In the genomic region with DNA sequence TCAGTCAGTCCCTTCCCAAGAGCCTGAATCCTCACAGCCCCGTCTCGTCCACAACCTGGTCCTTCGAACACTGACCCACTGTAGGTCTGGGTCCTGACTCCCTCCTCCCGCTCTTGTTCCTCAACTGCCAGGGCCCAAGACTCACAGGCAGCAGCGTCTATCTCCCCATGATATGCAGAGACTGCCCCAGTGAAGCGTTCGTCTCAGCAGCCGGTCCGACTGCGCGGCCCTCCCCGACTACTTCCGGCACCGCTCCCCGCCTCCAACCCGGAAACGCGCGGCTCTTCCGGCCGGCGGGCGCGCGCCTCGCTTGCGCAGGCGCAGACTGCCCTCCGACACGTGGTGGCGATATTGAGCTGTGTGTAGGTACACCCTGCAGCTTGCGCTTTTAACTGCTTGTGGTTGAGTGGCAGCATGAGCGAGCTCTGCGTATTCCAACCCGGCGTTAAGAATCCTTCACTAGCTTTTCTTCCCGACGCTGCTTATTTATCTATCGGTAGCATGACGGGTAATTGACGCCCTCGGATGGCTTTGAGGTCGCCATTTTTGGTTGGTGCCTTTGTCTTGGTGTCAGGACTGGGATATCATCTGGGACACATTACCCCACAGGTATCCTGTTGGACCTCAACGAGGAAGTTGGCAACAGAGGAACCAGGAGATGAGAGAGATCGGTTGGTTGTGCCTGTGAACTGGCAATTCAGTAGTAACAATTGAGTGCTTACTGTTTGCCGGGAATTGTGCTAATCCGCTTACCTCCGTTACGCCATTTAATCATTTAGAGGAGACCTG, we compare ENCODE assay signal across 8 cellular contexts. TPM values are rescaled to one million over a fixed set of nuclear protein-coding genes. Genes with fewer than 3 reads are reported as not detected.
A peak's percentile ranks its signal among the peaks of the same experiment; 100 is the strongest.
DNase-seq lines count a peak whose midpoint lies in the region; ATAC-seq and TF ChIP-seq lines count a peak whose summit lies in the region.

A gene with protein sequence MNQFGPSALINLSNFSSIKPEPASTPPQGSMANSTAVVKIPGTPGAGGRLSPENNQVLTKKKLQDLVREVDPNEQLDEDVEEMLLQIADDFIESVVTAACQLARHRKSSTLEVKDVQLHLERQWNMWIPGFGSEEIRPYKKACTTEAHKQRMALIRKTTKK (minus strand): TSS at position 221 of the 789 bp plus-strand sequence. CDS start 20,986 bp downstream, outside the sequence.

- CTCF ChIA-PET in GM10248 (lab: Yijun Ruan, JAX) (interaction anchor here (0.7 to 2.0 kb wide), 9 partner anchors 15 to 268 kb away, joined by 3 to 6 read pairs (median 3); a partner anchor contains a TSS), SK-N-SH (lab: Yijun Ruan, JAX) (interaction anchor here (0.7 to 4.8 kb wide), 8 partner anchors 12 to 239 kb away, joined by 3 to 39 read pairs (median 4); a partner anchor contains a TSS)

- H4K20me1 ChIP-seq in SK-N-SH (ENCODE audit: insufficient read depth) = no peaks in the 10 kb centered on the region

- H3K27ac ChIP-seq in SK-N-SH (ENCODE audit: low read depth in 2 of 2, low read length in 1 of 2) = peak within 1 kb of the TSS; percentile 82 to 91
- H3K27ac ChIP-seq in thymus (ENCODE audit: low read depth) = peak within 1 kb of the TSS; percentile 97

- POLR2A ChIA-PET in GM10248 (lab: Yijun Ruan, JAX) = interaction anchor here (0.6 to 3.2 kb wide), 19 partner anchors 10 to 1755 kb away, joined by 3 to 49 read pairs (median 4); a partner anchor contains a TSS
- POLR2A ChIA-PET in SK-N-SH (lab: Yijun Ruan, JAX) = interaction anchor here (0.6 to 2.1 kb wide), 7 partner anchors 18 to 234 kb away, joined by 3 to 12 read pairs (median 6); a partner anchor contains a TSS

- peak within 1 kb of the TSS; percentile 80 for H2AFZ ChIP-seq in SK-N-SH (ENCODE audit: low read depth)

- peak; percentile 74 for ATAC-seq in HG02571 (IDR thresholded peaks at IDR 0.05; ENCODE audit: unreplicated experiment)

- peak; percentile 56 for TF ChIP-seq CTCF in GM10248 (IDR thresholded peaks at IDR 0.05; ENCODE audit: control extremely low read depth, extremely low read depth, low read depth, missing control alignments)
- TF ChIP-seq CTCF in SK-N-SH (IDR thresholded peaks at IDR 0.05) = peak; percentile 36
- TF ChIP-seq CTCF in osteocyte (IDR thresholded peaks at IDR 0.05) = peak; percentile 43

- peak within 1 kb of the TSS; percentile 86 for H3K4me2 ChIP-seq in SK-N-SH

- peak within 1 kb of the TSS; percentile 68 to 73 for H3K4me3 ChIP-seq in SK-N-SH (ENCODE audit: low read depth in 2 of 2, low read length in 1 of 2)
- H3K4me3 ChIP-seq in thymus (ENCODE audit: low read length) = peak within 1 kb of the TSS; percentile 70

- peaks cover 5% of the 10 kb centered on the region for H3F3A ChIP-seq in SK-N-SH (replicated peaks; ENCODE audit: insufficient read depth)

- peaks cover 43% of the 10 kb centered on the region for H3K79me2 ChIP-seq in SK-N-SH (ENCODE audit: insufficient read depth)

- DNase-seq in GM10248 (ENCODE audit: extremely low spot score) (peak; percentile 90), NCI-H1048 (lab: John Stamatoyannopoulos, UW) (peak; percentile 80), SK-N-SH (peak; percentile 93), glomerular visceral epithelial cell (ENCODE audit: extremely low spot score) (peak; percentile 97), osteocyte (ENCODE audit: extremely low spot score, unreplicated experiment) (peak; percentile 96)

- H3K9me2 ChIP-seq in SK-N-SH = no peaks in the 10 kb centered on the region

- peaks cover 54% of the 10 kb centered on the region for H3K4me1 Mint-ChIP-seq in activated naive CD4-positive, alpha-beta T cell treated with anti-CD3 and anti-CD28 coated beads, Interleukin-2, amount 50 U/mL, for 24 hours
- peaks cover 44% of the 10 kb centered on the region for H3K4me1 Mint-ChIP-seq in osteocyte (ENCODE audit: unreplicated experiment)

- H3K4me1 ChIP-seq in SK-N-SH (ENCODE audit: control insufficient read depth in 1 of 2, insufficient read depth in 2 of 2, low read depth in 1 of 2, low read length in 1 of 2) (peaks cover 0 to 11% of the 10 kb centered on the region in 2 experiments; a peak in 2 of 4 replicates), thymus (ENCODE audit: control insufficient read depth, insufficient read depth, low read length) (peaks cover 4% of the 10 kb centered on the region)

- H3K27me3 ChIP-seq in SK-N-SH (ENCODE audit: insufficient read depth) (no peaks in the 10 kb centered on the region), thymus (ENCODE audit: control insufficient read depth, insufficient read depth) (no peaks in the 10 kb centered on the region)

- WGBS in SK-N-SH (ENCODE audit: low lambda C conversion rate) = 2% methylated on average over 37 of the region's 49 CpGs
- WGBS in thymus = under 1% methylated on average over 49 of the region's 49 CpGs

- no peaks in the 10 kb centered on the region for H3K9me3 Mint-ChIP-seq in activated naive CD4-positive, alpha-beta T cell treated with anti-CD3 and anti-CD28 coated beads, Interleukin-2, amount 50 U/mL, for 24 hours
- H3K9me3 Mint-ChIP-seq in osteocyte (ENCODE audit: unreplicated experiment) = no peaks in the 10 kb centered on the region

- peaks cover 2% of the 10 kb centered on the region for H3K36me3 Mint-ChIP-seq in activated naive CD4-positive, alpha-beta T cell treated with anti-CD3 and anti-CD28 coated beads, Interleukin-2, amount 50 U/mL, for 24 hours
- no peaks in the 10 kb centered on the region for H3K36me3 Mint-ChIP-seq in osteocyte (ENCODE audit: unreplicated experiment)

- H3K36me3 ChIP-seq in SK-N-SH (replicated peaks in 1 of 2; ENCODE audit: control insufficient read depth in 1 of 2, insufficient read depth in 2 of 2, low read length in 1 of 2) (peaks cover 0 to 8% of the 10 kb centered on the region in 2 experiments), thymus (ENCODE audit: control insufficient read depth, insufficient read depth) (no peaks in the 10 kb centered on the region)

- H3K27me3 Mint-ChIP-seq in activated naive CD4-positive, alpha-beta T cell treated with anti-CD3 and anti-CD28 coated beads, Interleukin-2, amount 50 U/mL, for 24 hours = no peaks in the 10 kb centered on the region
- H3K27me3 Mint-ChIP-seq in osteocyte (ENCODE audit: unreplicated experiment) = no peaks in the 10 kb centered on the region

- H3K4me3 Mint-ChIP-seq in activated naive CD4-positive, alpha-beta T cell treated with anti-CD3 and anti-CD28 coated beads, Interleukin-2, amount 50 U/mL, for 24 hours = peak within 1 kb of the TSS; percentile 100
- H3K4me3 Mint-ChIP-seq in osteocyte (ENCODE audit: unreplicated experiment) = peak within 1 kb of the TSS; percentile 99

- H3K27ac Mint-ChIP-seq in activated naive CD4-positive, alpha-beta T cell treated with anti-CD3 and anti-CD28 coated beads, Interleukin-2, amount 50 U/mL, for 24 hours = peak within 1 kb of the TSS; percentile 100
- H3K27ac Mint-ChIP-seq in osteocyte (ENCODE audit: unreplicated experiment) = peak within 1 kb of the TSS; percentile 99

- peak within 1 kb of the TSS; percentile 88 for H3K9ac ChIP-seq in SK-N-SH

- peak in 1 of 2 experiments; percentile 14; a peak in 1 of 4 replicates for TF ChIP-seq EP300 in SK-N-SH (IDR thresholded peaks at IDR 0.05; ENCODE audit: borderline replicate concordance in 1 of 2, low read depth in 1 of 2, low read length in 1 of 2)

- no peaks in the 10 kb centered on the region for H3K9me3 ChIP-seq in SK-N-SH
- no peaks in the 10 kb centered on the region for H3K9me3 ChIP-seq in thymus (ENCODE audit: control insufficient read depth)

- peak; percentile 61 for TF ChIP-seq RAD21 in SK-N-SH (IDR thresholded peaks at IDR 0.05; ENCODE audit: low read length)

TF ChIP-seq in SK-N-SH, 30 proteins besides CTCF, POLR2A, EP300 and RAD21 (continues in another document):
- TF ChIP-seq NRF1 (IDR thresholded peaks at IDR 0.05; ENCODE audit: low read depth, low read length) = peak; percentile 88
- no peak for TF ChIP-seq MEF2A (IDR thresholded peaks at IDR 0.05; ENCODE audit: borderline replicate concordance, low read depth)
- no peak for TF ChIP-seq RFX5 (IDR thresholded peaks at IDR 0.05; ENCODE audit: low read length)
- no peak for TF ChIP-seq EZH2phosphoT487 (IDR thresholded peaks at IDR 0.05; ENCODE audit: borderline replicate concordance, low read depth)
- TF ChIP-seq NFIC (IDR thresholded peaks at IDR 0.05; ENCODE audit: borderline replicate concordance) = no peak; the same call in 1 of the 2 replicates
- TF ChIP-seq, protein P1, sequence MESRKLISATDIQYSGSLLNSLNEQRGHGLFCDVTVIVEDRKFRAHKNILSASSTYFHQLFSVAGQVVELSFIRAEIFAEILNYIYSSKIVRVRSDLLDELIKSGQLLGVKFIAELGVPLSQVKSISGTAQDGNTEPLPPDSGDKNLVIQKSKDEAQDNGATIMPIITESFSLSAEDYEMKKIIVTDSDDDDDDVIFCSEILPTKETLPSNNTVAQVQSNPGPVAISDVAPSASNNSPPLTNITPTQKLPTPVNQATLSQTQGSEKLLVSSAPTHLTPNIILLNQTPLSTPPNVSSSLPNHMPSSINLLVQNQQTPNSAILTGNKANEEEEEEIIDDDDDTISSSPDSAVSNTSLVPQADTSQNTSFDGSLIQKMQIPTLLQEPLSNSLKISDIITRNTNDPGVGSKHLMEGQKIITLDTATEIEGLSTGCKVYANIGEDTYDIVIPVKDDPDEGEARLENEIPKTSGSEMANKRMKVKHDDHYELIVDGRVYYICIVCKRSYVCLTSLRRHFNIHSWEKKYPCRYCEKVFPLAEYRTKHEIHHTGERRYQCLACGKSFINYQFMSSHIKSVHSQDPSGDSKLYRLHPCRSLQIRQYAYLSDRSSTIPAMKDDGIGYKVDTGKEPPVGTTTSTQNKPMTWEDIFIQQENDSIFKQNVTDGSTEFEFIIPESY (IDR thresholded peaks at IDR 0.05; ENCODE audit: borderline replicate concordance, low read depth) = no peak
- TF ChIP-seq TCF12 (IDR thresholded peaks at IDR 0.05) = peak; percentile 18; the same call in 1 of the 2 replicates
- TF ChIP-seq RCOR1 (IDR thresholded peaks at IDR 0.05; ENCODE audit: low read length) = no peak
- TF ChIP-seq, protein P2, sequence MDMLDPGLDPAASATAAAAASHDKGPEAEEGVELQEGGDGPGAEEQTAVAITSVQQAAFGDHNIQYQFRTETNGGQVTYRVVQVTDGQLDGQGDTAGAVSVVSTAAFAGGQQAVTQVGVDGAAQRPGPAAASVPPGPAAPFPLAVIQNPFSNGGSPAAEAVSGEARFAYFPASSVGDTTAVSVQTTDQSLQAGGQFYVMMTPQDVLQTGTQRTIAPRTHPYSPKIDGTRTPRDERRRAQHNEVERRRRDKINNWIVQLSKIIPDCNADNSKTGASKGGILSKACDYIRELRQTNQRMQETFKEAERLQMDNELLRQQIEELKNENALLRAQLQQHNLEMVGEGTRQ (IDR thresholded peaks at IDR 0.05; ENCODE audit: borderline replicate concordance, low read depth, low read length) = no peak; the same call in 1 of the 2 replicates
- peak; percentile 28; the same call in 1 of the 2 replicates for TF ChIP-seq SMC3 (IDR thresholded peaks at IDR 0.05; ENCODE audit: low read depth, low read length)
- peak; percentile 61 for TF ChIP-seq CHD2 (IDR thresholded peaks at IDR 0.05; ENCODE audit: low read length, partially characterized antibody)
- no peak for TF ChIP-seq RXRA (IDR thresholded peaks at IDR 0.05; ENCODE audit: borderline replicate concordance, low read depth)

RNA-seq across cellular contexts. Expression of the gene that starts here (rescaled TPM):
- 34.9 and 44.2 TPM in 2 replicates for polyA plus RNA-seq in SK-N-SH (2012; rRNA removed)
- 47.9 and 60.4 TPM in 2 replicates for polyA plus RNA-seq in SK-N-SH (2012; cell fraction: cytosol; rRNA removed)
- 8.3 and 15.5 TPM in 2 replicates for polyA plus RNA-seq in SK-N-SH (2012; cell fraction: nucleus; rRNA removed)
- 21.7 and 22.6 TPM in 2 replicates for total RNA-seq in osteocyte
- polyA plus RNA-seq in thymus = 40.8 TPM

Comparison
In these comparisons a context has a peak if more than half of its experiments do, and no peak if none do; other contexts are left out.
1. Peak in every context shown above with its lines: DNase-seq, ATAC-seq, H3K4me3 ChIP-seq and H3K27ac ChIP-seq.